ENCODE assay signal across 8 cellular contexts in the genomic region with DNA sequence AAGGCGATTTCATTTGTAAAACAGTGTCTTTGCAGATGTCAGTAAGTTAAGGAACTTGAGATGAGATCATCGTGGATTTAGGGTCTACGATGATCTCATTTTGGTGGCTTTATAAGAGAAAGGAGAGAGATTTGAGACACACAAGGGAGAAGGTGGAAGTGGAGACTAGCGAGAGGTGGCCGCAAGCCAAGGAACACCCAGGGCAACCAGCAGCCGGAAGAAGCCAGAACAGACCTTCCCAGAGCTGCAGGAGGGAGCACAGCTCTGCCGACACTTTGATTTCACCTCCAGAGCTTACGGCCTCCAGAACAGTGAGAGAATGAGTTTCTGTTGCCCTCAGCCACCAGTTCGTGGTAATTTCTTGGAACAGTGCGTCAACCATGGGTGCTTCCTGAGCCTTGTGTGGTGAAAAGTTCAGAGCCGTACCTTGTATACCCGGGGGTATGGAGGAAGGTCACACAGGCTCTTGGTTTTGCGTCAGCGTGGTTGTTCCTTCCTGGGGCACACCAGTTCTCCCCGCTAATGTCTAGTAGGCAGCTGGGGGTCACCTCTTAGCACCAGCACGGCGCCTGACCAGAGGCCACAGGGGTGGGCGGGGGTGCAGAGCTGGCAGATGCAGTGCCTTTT. TPM values are rescaled to one million over a fixed set of nuclear protein-coding genes. Genes with fewer than 3 reads are reported as not detected.
DNase-seq lines count a peak whose midpoint lies in the region; ATAC-seq and TF ChIP-seq lines count a peak whose summit lies in the region.

No MANE protein-coding gene starts in this region.

- H3K9me3 ChIP-seq in left lung: no peaks in the 10 kb centered on the region

- peak; percentile 61 for ATAC-seq in left lung
- ATAC-seq in HG02798 (IDR thresholded peaks at IDR 0.05; ENCODE audit: poor library complexity, unreplicated experiment): no peak
- no peak for ATAC-seq in GM21717 (IDR thresholded peaks at IDR 0.05; ENCODE audit: unreplicated experiment)

- TF ChIP-seq CTCF in left lung (IDR thresholded peaks at IDR 0.05): no peak

- intact Hi-C loops in left lung (cut with DNase I): no loop called here

- H3K4me3 ChIP-seq in left lung: peak overlapping the region in 1 of 2 donors; percentile 21

- H3K36me3 ChIP-seq in left lung: no peaks in the 10 kb centered on the region

- no peaks in the 10 kb centered on the region for H3K27me3 ChIP-seq in left lung

- H3K4me1 ChIP-seq in left lung: peaks cover 15 to 66% of the 10 kb centered on the region in 2 donors

- DNase-seq in RPMI8226: peak; percentile 88
- peak; percentile 48 for DNase-seq in activated naive CD4-positive, alpha-beta T cell treated with anti-CD3 and anti-CD28 coated beads, Interleukin-2, amount 50 U/mL, for 16 hours
- DNase-seq in left lung: peak; percentile 77 to 86
- peak; percentile 44 for DNase-seq in stimulated activated CD8-positive, alpha-beta memory T cell treated with anti-CD3 and anti-CD28 coated beads, Interleukin-12 subunit alpha, Interleukin-12 subunit beta, amount 100 ng/mL, for 1 hour (ENCODE audit: low read depth)
- no peak for DNase-seq in SW 1271 (lab: John Stamatoyannopoulos, UW)
- DNase-seq in midbrain (lab: John Stamatoyannopoulos, UW): no peak

- peak overlapping the region; percentile 79 to 91 for H3K27ac ChIP-seq in left lung

RNA-seq across cellular contexts. Expression of gene SEC14L1, which starts 12.9 kb away (rescaled TPM):
- total RNA-seq in left lung: 100 to 1,000 TPM in 1 of 2 donors, 10 to 100 TPM in 1; 84.7 to 151 TPM

Comparison
In these comparisons a context has a peak if more than half of its experiments do, and no peak if none do; other contexts are left out.
1. DNase-seq: peak in RPMI8226 (single experiment), activated naive CD4-positive, alpha-beta T cell treated with anti-CD3 and anti-CD28 coated beads, Interleukin-2, amount 50 U/mL, for 16 hours (single experiment), left lung (2 of 2) and stimulated activated CD8-positive, alpha-beta memory T cell treated with anti-CD3 and anti-CD28 coated beads, Interleukin-12 subunit alpha, Interleukin-12 subunit beta, amount 100 ng/mL, for 1 hour (single experiment); none in SW 1271 (0 of 2) and midbrain (single experiment).